Comparison of ENCODE assay signal across 1 cellular context in genomic region chr1:183195146-183195571, GRCh38.
TF ChIP-seq lines count a peak whose summit lies in the region.

No MANE protein-coding gene starts in this region.

TF ChIP-seq in GM12878, 131 proteins besides CTCF, POLR2A, EP300 and RAD21 (continued from another document and continues in another):
- TF ChIP-seq ATF3 (IDR thresholded peaks at IDR 0.05; ENCODE audit: borderline replicate concordance, extremely low read depth, low read depth, low read length) (no peak), NRF1 (conservative IDR thresholded peaks at IDR 0.05; ENCODE audit: low read depth, low read length) (no peak), CHD2 (IDR thresholded peaks at IDR 0.05; ENCODE audit: borderline replicate concordance, low read depth, low read length) (no peak), MYB (IDR thresholded peaks at IDR 0.05; ENCODE audit: borderline replicate concordance, low read depth, low read length) (no peak), RFX5 (IDR thresholded peaks at IDR 0.05; ENCODE audit: low read depth, low read length) (no peak), PRDM15 (CRISPR knock-in tag; IDR thresholded peaks at IDR 0.05) (no peak), PAX8 (IDR thresholded peaks at IDR 0.05) (no peak), CBFB (IDR thresholded peaks at IDR 0.05; ENCODE audit: low read depth) (no peak), USF1 (IDR thresholded peaks at IDR 0.05; ENCODE audit: borderline replicate concordance, extremely low read length, insufficient read depth, low read depth, low read length) (no peak), ZBTB11 (CRISPR knock-in tag; IDR thresholded peaks at IDR 0.05) (no peak), MXI1 (IDR thresholded peaks at IDR 0.05; ENCODE audit: low read depth, low read length) (no peak), SUPT20H (IDR thresholded peaks at IDR 0.05; ENCODE audit: borderline replicate concordance, control insufficient read depth, low read depth, low read length) (no peak), DPF2 (IDR thresholded peaks at IDR 0.05) (0 out of 2 replicates have a peak, but pooled peaks have one; percentile 60), PKNOX1 (IDR thresholded peaks at IDR 0.05) (no peak), EED (IDR thresholded peaks at IDR 0.05; ENCODE audit: low read depth) (peak; percentile 90), CREB1 (IDR thresholded peaks at IDR 0.05; ENCODE audit: low read depth) (no peak), SP1 (IDR thresholded peaks at IDR 0.05; ENCODE audit: low read depth, low read length) (no peak), SMAD5 (IDR thresholded peaks at IDR 0.05; ENCODE audit: low read depth) (no peak), BCLAF1 (IDR thresholded peaks at IDR 0.05) (no peak), HDAC2 (IDR thresholded peaks at IDR 0.05) (no peak), USF2 (IDR thresholded peaks at IDR 0.05; ENCODE audit: borderline replicate concordance, low read depth, low read length) (no peak), JUNB (IDR thresholded peaks at IDR 0.05) (0 out of 2 replicates have a peak, but pooled peaks have one; percentile 18), ASH2L (IDR thresholded peaks at IDR 0.05; ENCODE audit: borderline replicate concordance, low read depth) (no peak), IRF5 (IDR thresholded peaks at IDR 0.05; ENCODE audit: borderline replicate concordance) (no peak), IRF3 (IDR thresholded peaks at IDR 0.05) (no peak), ZZZ3 (IDR thresholded peaks at IDR 0.05; ENCODE audit: control insufficient read depth, insufficient read length, low read depth) (no peak), ZNF217 (IDR thresholded peaks at IDR 0.05) (no peak), SREBF2 (IDR thresholded peaks at IDR 0.05; ENCODE audit: low read length) (no peak), RUNX3 (IDR thresholded peaks at IDR 0.05; ENCODE audit: low read length) (no peak; the same call in 1 of the 2 replicates), KAT2A (conservative IDR thresholded peaks at IDR 0.05; ENCODE audit: control insufficient read depth, low read depth, low read length) (no peak), RBBP5 (conservative IDR thresholded peaks at IDR 0.05) (no peak), HSF1 (IDR thresholded peaks at IDR 0.05; ENCODE audit: low read depth, low read length) (no peak), MAX (IDR thresholded peaks at IDR 0.05; ENCODE audit: low read depth, low read length) (no peak), GATAD2B (conservative IDR thresholded peaks at IDR 0.05; ENCODE audit: low read depth) (no peak), ATF7 (IDR thresholded peaks at IDR 0.05; ENCODE audit: low read depth) (0 out of 2 replicates have a peak, but pooled peaks have one; percentile 7), NFYA (IDR thresholded peaks at IDR 0.05; ENCODE audit: borderline replicate concordance, low read depth, low read length) (no peak), FOXM1 (IDR thresholded peaks at IDR 0.05; ENCODE audit: low read depth, low read length) (0 out of 2 replicates have a peak, but pooled peaks have one; percentile 56), RELB (IDR thresholded peaks at IDR 0.05; ENCODE audit: low read depth) (peak; percentile 60; the same call in 1 of the 2 replicates), YBX1 (IDR thresholded peaks at IDR 0.05) (no peak), GABPA (IDR thresholded peaks at IDR 0.05; ENCODE audit: low read depth) (peak; percentile 17; the same call in 1 of the 2 replicates)
